Comparison of ENCODE assay signal across 33 cellular contexts in genomic region chr17:63596856-63597557, GRCh38. TPM values are rescaled to one million over a fixed set of nuclear protein-coding genes. Genes with fewer than 3 reads are reported as not detected.
DNase-seq lines count a peak whose midpoint lies in the region; ATAC-seq and TF ChIP-seq lines count a peak whose summit lies in the region.
"Had no signal": no experiment of that assay in that cellular context is flagged by ENCODE, and none has a peak within 500 bp of the region (broad histone marks: within the 10 kb centered on the region; RNA-seq: fewer than 3 reads in every experiment).

No MANE protein-coding gene starts in this region.

- in situ Hi-C loops in KBM-7 (cut with MboI; ENCODE audit: low pct_unique_long_range_greater_than_20kb, low sequenced_read_pairs): no loop called here

- no peaks in the 10 kb centered on the region for H3K36me3 Mint-ChIP-seq in activated naive CD4-positive, alpha-beta T cell treated with anti-CD3 and anti-CD28 coated beads for 36 hours (ENCODE audit: low read depth)
- no peaks in the 10 kb centered on the region for H3K36me3 Mint-ChIP-seq in activated CD4-positive, alpha-beta memory T cell treated with anti-CD3 and anti-CD28 coated beads for 36 hours
- H3K36me3 Mint-ChIP-seq in naive thymus-derived CD4-positive, alpha-beta T cell: peaks cover 0 to 12% (median 5%) of the 10 kb centered on the region in 5 donors
- H3K36me3 Mint-ChIP-seq in activated T-helper 2 cell treated with anti-CD3 and anti-CD28 coated beads, Interferon-gamma antibody, Interleukin-2, Interleukin-4, amounts not matched to agents 10 μg/mL and 5 μg/mL and 100 μg/mL, durations not matched to agents 14 hours and 24 hours and 36 hours (ENCODE audit: low read depth): peaks cover 15% of the 10 kb centered on the region
- no peaks in the 10 kb centered on the region for H3K36me3 Mint-ChIP-seq in glutamatergic neuron (ENCODE audit: unreplicated experiment)

- CTCF ChIA-PET in activated naive CD4-positive, alpha-beta T cell treated with anti-CD3 and anti-CD28 coated beads for 36 hours (lab: Charles Lee): interaction anchor here (1.0 kb wide), 1 partner anchor 15 kb away, joined by 3 read pairs; no protein-coding TSS in a partner anchor
- CTCF ChIA-PET in activated CD4-positive, alpha-beta memory T cell treated with anti-CD3 and anti-CD28 coated beads for 36 hours (lab: Charles Lee): interaction anchor here (0.8 to 1.9 kb wide), 4 partner anchors 12 to 119 kb away, joined by 3 to 12 read pairs (median 3); no protein-coding TSS in a partner anchor
- CTCF ChIA-PET in naive thymus-derived CD4-positive, alpha-beta T cell (lab: Charles Lee): no interaction called here

- no peaks in the 10 kb centered on the region for H3K9me2 ChIP-seq in Karpas-422 (replicated peaks; ENCODE audit: insufficient read depth, low read length)

- peaks cover 13% of the 10 kb centered on the region for H3K79me2 ChIP-seq in Karpas-422 (ENCODE audit: low read length)
- H3K79me2 ChIP-seq: parathyroid adenoma had no signal

- no peak for TF ChIP-seq CTCF in glutamatergic neuron (IDR thresholded peaks at IDR 0.05; ENCODE audit: partially characterized antibody, unreplicated experiment)

- H3K27me3 ChIP-seq in Karpas-422 (ENCODE audit: low read length): no peaks in the 10 kb centered on the region
- no peaks in the 10 kb centered on the region for H3K27me3 ChIP-seq in naive thymus-derived CD4-positive, alpha-beta T cell (ENCODE audit: control insufficient read depth in 2 of 2, insufficient read depth in 2 of 2, low read length in 2 of 2)
- H3K27me3 ChIP-seq: BE2C, breast epithelium, MG63, suprapubic skin, upper lobe of right lung had no signal

- peaks cover 14% of the 10 kb centered on the region for H3K4me1 ChIP-seq in Karpas-422 (ENCODE audit: low read length)
- H3K4me1 ChIP-seq in naive thymus-derived CD4-positive, alpha-beta T cell (ENCODE audit: control insufficient read depth in 2 of 2, insufficient read depth in 2 of 2, low read length in 2 of 2): peaks cover 16 to 34% of the 10 kb centered on the region in 2 donors
- H3K4me1 ChIP-seq: breast epithelium, parathyroid adenoma had no signal

- H2AFZ ChIP-seq in Karpas-422 (ENCODE audit: low read length): no peak overlapping the region
- H2AFZ ChIP-seq: parathyroid adenoma had no signal

- intact Hi-C loops in activated naive CD4-positive, alpha-beta T cell treated with anti-CD3 and anti-CD28 coated beads for 36 hours (cut with micrococcal nuclease): no loop called here
- intact Hi-C loops in activated CD4-positive, alpha-beta memory T cell treated with anti-CD3 and anti-CD28 coated beads for 36 hours (cut with micrococcal nuclease): no loop called here
- intact Hi-C loops in naive thymus-derived CD4-positive, alpha-beta T cell (cut with micrococcal nuclease): no loop called here
- intact Hi-C loops in activated T-helper 2 cell treated with anti-CD3 and anti-CD28 coated beads, Interferon-gamma antibody, Interleukin-2, Interleukin-4, amounts not matched to agents 10 μg/mL and 5 μg/mL and 100 μg/mL, durations not matched to agents 14 hours and 24 hours and 36 hours (cut with micrococcal nuclease): no loop called here

- H3K4me3 ChIP-seq in Karpas-422 (ENCODE audit: low read length): no peak overlapping the region
- H3K4me3 ChIP-seq in naive thymus-derived CD4-positive, alpha-beta T cell (ENCODE audit: low read length): no peak overlapping the region
- H3K4me3 ChIP-seq: breast epithelium, MG63, mucosa of descending colon, skin epidermis, suprapubic skin, upper lobe of right lung had no signal

- H4K20me1 ChIP-seq in Karpas-422 (ENCODE audit: insufficient read depth, low read depth, low read length): no peaks in the 10 kb centered on the region

- no peak overlapping the region for H3K4me3 Mint-ChIP-seq in activated naive CD4-positive, alpha-beta T cell treated with anti-CD3 and anti-CD28 coated beads for 36 hours
- no peak overlapping the region for H3K4me3 Mint-ChIP-seq in activated CD4-positive, alpha-beta memory T cell treated with anti-CD3 and anti-CD28 coated beads for 36 hours
- no peak overlapping the region for H3K4me3 Mint-ChIP-seq in naive thymus-derived CD4-positive, alpha-beta T cell
- no peak overlapping the region for H3K4me3 Mint-ChIP-seq in activated T-helper 2 cell treated with anti-CD3 and anti-CD28 coated beads, Interferon-gamma antibody, Interleukin-2, Interleukin-4, amounts not matched to agents 10 μg/mL and 5 μg/mL and 100 μg/mL, durations not matched to agents 14 hours and 24 hours and 36 hours (ENCODE audit: low read depth)
- no peak overlapping the region for H3K4me3 Mint-ChIP-seq in glutamatergic neuron (ENCODE audit: unreplicated experiment)
- H3K4me3 Mint-ChIP-seq: activated T-helper 1 cell treated with anti-CD3 and anti-CD28 coated beads, Interleukin-12 subunit alpha, Interleukin-12 subunit beta, Interleukin-2, Interleukin-4 antibody, amounts not matched to agents 30 ng/mL and 10 ng/mL and 1 ng/mL, durations not matched to agents 14 hours and 24 hours and 36 hours; neural crest cell had no signal

- H3K4me2 ChIP-seq in Karpas-422 (ENCODE audit: low read depth, low read length, poor library complexity, severe bottlenecking): no peak overlapping the region

- POLR2A ChIA-PET in activated CD4-positive, alpha-beta memory T cell treated with anti-CD3 and anti-CD28 coated beads for 36 hours (lab: Charles Lee): interaction anchor here (0.8 to 1.4 kb wide), 3 partner anchors 10 to 46 kb away, joined by 4 to 7 read pairs (median 4); no protein-coding TSS in a partner anchor
- POLR2A ChIA-PET in naive thymus-derived CD4-positive, alpha-beta T cell (lab: Charles Lee): no interaction called here

- peak; percentile 32 for ATAC-seq in naive thymus-derived CD4-positive, alpha-beta T cell
- ATAC-seq: HCT116, left colon, mucosa of descending colon, upper lobe of right lung had no signal

- no peaks in the 10 kb centered on the region for H3K9me3 Mint-ChIP-seq in activated naive CD4-positive, alpha-beta T cell treated with anti-CD3 and anti-CD28 coated beads for 36 hours
- no peaks in the 10 kb centered on the region for H3K9me3 Mint-ChIP-seq in activated CD4-positive, alpha-beta memory T cell treated with anti-CD3 and anti-CD28 coated beads for 36 hours
- peaks cover 0 to 2% (median 0%) of the 10 kb centered on the region in 11 donors for H3K9me3 Mint-ChIP-seq in naive thymus-derived CD4-positive, alpha-beta T cell
- H3K9me3 Mint-ChIP-seq in activated T-helper 2 cell treated with anti-CD3 and anti-CD28 coated beads, Interferon-gamma antibody, Interleukin-2, Interleukin-4, amounts not matched to agents 10 μg/mL and 5 μg/mL and 100 μg/mL, durations not matched to agents 14 hours and 24 hours and 36 hours: no peaks in the 10 kb centered on the region
- H3K9me3 Mint-ChIP-seq in glutamatergic neuron (ENCODE audit: unreplicated experiment): peaks cover 4% of the 10 kb centered on the region
- H3K9me3 Mint-ChIP-seq: activated naive CD4-positive, alpha-beta T cell treated with anti-CD3 and anti-CD28 coated beads, Interleukin-2, amount 50 U/mL, for 72 hours; activated T-helper 1 cell treated with anti-CD3 and anti-CD28 coated beads, Interleukin-12 subunit alpha, Interleukin-12 subunit beta, Interleukin-2, Interleukin-4 antibody, amounts not matched to agents 30 ng/mL and 10 ng/mL and 1 ng/mL, durations not matched to agents 14 hours and 24 hours and 36 hours; neural crest cell had no signal

- H3K9me3 ChIP-seq in Karpas-422 (ENCODE audit: low read length): no peaks in the 10 kb centered on the region
- H3K9me3 ChIP-seq in naive thymus-derived CD4-positive, alpha-beta T cell (ENCODE audit: control insufficient read depth in 2 of 3, low read length in 3 of 3): no peaks in the 10 kb centered on the region
- H3K9me3 ChIP-seq: BE2C, breast epithelium, MG63, mucosa of descending colon, suprapubic skin, upper lobe of right lung had no signal

- peaks cover 7% of the 10 kb centered on the region; the same call in 1 of the 2 replicates for H3K36me3 ChIP-seq in Karpas-422 (ENCODE audit: insufficient read depth, low read length)
- H3K36me3 ChIP-seq in naive thymus-derived CD4-positive, alpha-beta T cell (ENCODE audit: control insufficient read depth in 2 of 3, insufficient read depth in 3 of 3, low read length in 3 of 3): peaks cover 0 to 14% (median 0%) of the 10 kb centered on the region in 3 experiments
- H3K36me3 ChIP-seq: breast epithelium had no signal

- H3K27ac Mint-ChIP-seq in activated naive CD4-positive, alpha-beta T cell treated with anti-CD3 and anti-CD28 coated beads for 36 hours: peak overlapping the region; percentile 50
- H3K27ac Mint-ChIP-seq in activated CD4-positive, alpha-beta memory T cell treated with anti-CD3 and anti-CD28 coated beads for 36 hours: peak overlapping the region; percentile 88
- peak overlapping the region in 2 of 9 donors; percentile 25 to 34 for H3K27ac Mint-ChIP-seq in naive thymus-derived CD4-positive, alpha-beta T cell
- no peak overlapping the region for H3K27ac Mint-ChIP-seq in activated T-helper 2 cell treated with anti-CD3 and anti-CD28 coated beads, Interferon-gamma antibody, Interleukin-2, Interleukin-4, amounts not matched to agents 10 μg/mL and 5 μg/mL and 100 μg/mL, durations not matched to agents 14 hours and 24 hours and 36 hours
- H3K27ac Mint-ChIP-seq in glutamatergic neuron (ENCODE audit: unreplicated experiment): no peak overlapping the region
- H3K27ac Mint-ChIP-seq: activated T-helper 1 cell treated with anti-CD3 and anti-CD28 coated beads, Interleukin-12 subunit alpha, Interleukin-12 subunit beta, Interleukin-2, Interleukin-4 antibody, amounts not matched to agents 30 ng/mL and 10 ng/mL and 1 ng/mL, durations not matched to agents 14 hours and 24 hours and 36 hours had no signal

- peak overlapping the region; percentile 16 for H3K27ac ChIP-seq in Karpas-422 (ENCODE audit: low read length)
- no peak overlapping the region for H3K27ac ChIP-seq in naive thymus-derived CD4-positive, alpha-beta T cell (ENCODE audit: low read depth, low read length)
- H3K27ac ChIP-seq: breast epithelium, parathyroid adenoma, skin epidermis, suprapubic skin, upper lobe of right lung had no signal

- no peak overlapping the region for H3K9ac ChIP-seq in Karpas-422 (ENCODE audit: low read length)
- H3K9ac ChIP-seq: parathyroid adenoma had no signal

- DNase-seq in activated naive CD4-positive, alpha-beta T cell treated with anti-CD3 and anti-CD28 coated beads for 36 hours: no peak
- DNase-seq in activated naive CD4-positive, alpha-beta T cell treated with Interleukin-2 at 50 U/mL for 16 hours: no peak
- DNase-seq in Karpas-422: no peak
- DNase-seq in activated CD4-positive, alpha-beta memory T cell treated with anti-CD3 and anti-CD28 coated beads for 36 hours: no peak
- no peak for DNase-seq in naive thymus-derived CD4-positive, alpha-beta T cell
- no peak for DNase-seq in KBM-7
- no peak for DNase-seq in activated T-helper 2 cell treated with anti-CD3 and anti-CD28 coated beads, Interferon-gamma antibody, Interleukin-2, Interleukin-4, amounts not matched to agents 10 μg/mL and 5 μg/mL and 100 μg/mL, durations not matched to agents 14 hours and 24 hours and 36 hours (ENCODE audit: low spot score)
- DNase-seq in glutamatergic neuron: no peak
- DNase-seq: activated CD4-positive, CD25-positive, alpha-beta regulatory T cell treated with anti-CD3 and anti-CD28 coated beads, Interleukin-2, amount 50 U/mL, for 72 hours; anterior cingulate cortex; BE2C; COR-L47; DMS79; GDM1; hypothalamus; left colon; MG63; mucosa of descending colon; NCI-H1930; NCI-H2171 treated with DMSO at 0.1 percent for 48 hours; NCI-H524; NK-92 treated with Interleukin-12 subunit alpha and Interleukin-12 subunit beta, amount 100 ng/mL, for 24 hours; retina; stimulated activated naive CD4-positive, alpha-beta T cell treated with Interleukin-2 at 50 U/mL for 16 hours; upper lobe of right lung had no signal

- no peaks in the 10 kb centered on the region for H3K27me3 Mint-ChIP-seq in activated naive CD4-positive, alpha-beta T cell treated with anti-CD3 and anti-CD28 coated beads for 36 hours (ENCODE audit: low read depth)
- no peaks in the 10 kb centered on the region for H3K27me3 Mint-ChIP-seq in activated CD4-positive, alpha-beta memory T cell treated with anti-CD3 and anti-CD28 coated beads for 36 hours
- no peaks in the 10 kb centered on the region for H3K27me3 Mint-ChIP-seq in naive thymus-derived CD4-positive, alpha-beta T cell
- H3K27me3 Mint-ChIP-seq in activated T-helper 2 cell treated with anti-CD3 and anti-CD28 coated beads, Interferon-gamma antibody, Interleukin-2, Interleukin-4, amounts not matched to agents 10 μg/mL and 5 μg/mL and 100 μg/mL, durations not matched to agents 14 hours and 24 hours and 36 hours (ENCODE audit: low read depth): no peaks in the 10 kb centered on the region
- peaks cover 2% of the 10 kb centered on the region for H3K27me3 Mint-ChIP-seq in glutamatergic neuron (ENCODE audit: unreplicated experiment)

- H3K4me1 Mint-ChIP-seq in activated naive CD4-positive, alpha-beta T cell treated with anti-CD3 and anti-CD28 coated beads for 36 hours (ENCODE audit: low read depth): peaks cover 24% of the 10 kb centered on the region
- peaks cover 39% of the 10 kb centered on the region for H3K4me1 Mint-ChIP-seq in activated CD4-positive, alpha-beta memory T cell treated with anti-CD3 and anti-CD28 coated beads for 36 hours (ENCODE audit: low read depth)
- H3K4me1 Mint-ChIP-seq in naive thymus-derived CD4-positive, alpha-beta T cell: peaks cover 13 to 31% (median 23%) of the 10 kb centered on the region in 7 donors
- peaks cover 34% of the 10 kb centered on the region for H3K4me1 Mint-ChIP-seq in activated T-helper 2 cell treated with anti-CD3 and anti-CD28 coated beads, Interferon-gamma antibody, Interleukin-2, Interleukin-4, amounts not matched to agents 10 μg/mL and 5 μg/mL and 100 μg/mL, durations not matched to agents 14 hours and 24 hours and 36 hours (ENCODE audit: low read depth)
- peaks cover 9% of the 10 kb centered on the region for H3K4me1 Mint-ChIP-seq in glutamatergic neuron (ENCODE audit: low read depth, unreplicated experiment)

RNA-seq across cellular contexts. Expression of gene TACO1, which starts 3.7 kb away (rescaled TPM):
- 10 to 100 TPM; 27.6 to 28.9 TPM for total RNA-seq in activated naive CD4-positive, alpha-beta T cell treated with anti-CD3 and anti-CD28 coated beads for 36 hours
- 10.7 and 17.9 TPM in 2 replicates for total RNA-seq in Karpas-422 (2014; rRNA removed; shearing (Covaris generic); ENCODE audit: low replicate concordance)
- total RNA-seq in activated CD4-positive, alpha-beta memory T cell treated with anti-CD3 and anti-CD28 coated beads for 36 hours: 10 to 100 TPM; 28.2 to 30.4 TPM
- 10 to 100 TPM; 11.1 to 20.3 (median 15.2) TPM for total RNA-seq in naive thymus-derived CD4-positive, alpha-beta T cell
- polyA plus RNA-seq in naive thymus-derived CD4-positive, alpha-beta T cell: 10 to 100 TPM; 20.4 to 21.2 TPM
- 20.4 and 22.4 TPM in 2 replicates for total RNA-seq in activated T-helper 2 cell treated with anti-CD3 and anti-CD28 coated beads, Interferon-gamma antibody, Interleukin-2, Interleukin-4, amounts not matched to agents 10 μg/mL and 5 μg/mL and 100 μg/mL, durations not matched to agents 14 hours and 24 hours and 36 hours
- 23.2 TPM for total RNA-seq in glutamatergic neuron (ENCODE audit: unreplicated experiment)

RNA-seq across cellular contexts. Expression of gene MAP3K3, which starts 25.2 kb away (rescaled TPM):
- 10 to 100 TPM; 28.8 to 29.6 TPM for total RNA-seq in activated naive CD4-positive, alpha-beta T cell treated with anti-CD3 and anti-CD28 coated beads for 36 hours
- 17.8 and 43.4 TPM in 2 replicates for total RNA-seq in Karpas-422 (2014; rRNA removed; shearing (Covaris generic); ENCODE audit: low replicate concordance)
- 10 to 100 TPM; 32.8 to 34.0 TPM for total RNA-seq in activated CD4-positive, alpha-beta memory T cell treated with anti-CD3 and anti-CD28 coated beads for 36 hours
- total RNA-seq in naive thymus-derived CD4-positive, alpha-beta T cell: 100 to 1,000 TPM in 1 of 5 experiments, 10 to 100 TPM in 4; 37.5 to 105 (median 85.5) TPM
- 10 to 100 TPM; 29.4 to 45.2 TPM for polyA plus RNA-seq in naive thymus-derived CD4-positive, alpha-beta T cell
- 27.9 and 28.7 TPM in 2 replicates for total RNA-seq in activated T-helper 2 cell treated with anti-CD3 and anti-CD28 coated beads, Interferon-gamma antibody, Interleukin-2, Interleukin-4, amounts not matched to agents 10 μg/mL and 5 μg/mL and 100 μg/mL, durations not matched to agents 14 hours and 24 hours and 36 hours
- 54.6 TPM for total RNA-seq in glutamatergic neuron (ENCODE audit: unreplicated experiment)

RNA-seq across cellular contexts. Expression of gene DCAF7, which starts 46.7 kb away (rescaled TPM):
- total RNA-seq in activated naive CD4-positive, alpha-beta T cell treated with anti-CD3 and anti-CD28 coated beads for 36 hours: 100 to 1,000 TPM; 102 to 103 TPM
- 44.9 and 72.3 TPM in 2 replicates for total RNA-seq in Karpas-422 (2014; rRNA removed; shearing (Covaris generic); ENCODE audit: low replicate concordance)
- total RNA-seq in activated CD4-positive, alpha-beta memory T cell treated with anti-CD3 and anti-CD28 coated beads for 36 hours: 100 to 1,000 TPM; 118 to 119 TPM
- 100 to 1,000 TPM in 1 of 5 experiments, 10 to 100 TPM in 4; 26.0 to 128 (median 70.0) TPM for total RNA-seq in naive thymus-derived CD4-positive, alpha-beta T cell
- 10 to 100 TPM; 56.0 to 83.0 TPM for polyA plus RNA-seq in naive thymus-derived CD4-positive, alpha-beta T cell
- 118 and 119 TPM in 2 replicates for total RNA-seq in activated T-helper 2 cell treated with anti-CD3 and anti-CD28 coated beads, Interferon-gamma antibody, Interleukin-2, Interleukin-4, amounts not matched to agents 10 μg/mL and 5 μg/mL and 100 μg/mL, durations not matched to agents 14 hours and 24 hours and 36 hours
- 137 TPM for total RNA-seq in glutamatergic neuron (ENCODE audit: unreplicated experiment)

Comparison
In these comparisons a context has a peak if more than half of its experiments do, and no peak if none do; other contexts are left out.
1. H3K27ac Mint-ChIP-seq: peak in activated naive CD4-positive, alpha-beta T cell treated with anti-CD3 and anti-CD28 coated beads for 36 hours (single experiment) and activated CD4-positive, alpha-beta memory T cell treated with anti-CD3 and anti-CD28 coated beads for 36 hours (single experiment); none in activated T-helper 2 cell treated with anti-CD3 and anti-CD28 coated beads, Interferon-gamma antibody, Interleukin-2, Interleukin-4, amounts not matched to agents 10 μg/mL and 5 μg/mL and 100 μg/mL, durations not matched to agents 14 hours and 24 hours and 36 hours (single experiment) and glutamatergic neuron (single experiment).